7 cellular contexts compared by ENCODE assay signal in the genomic region with DNA sequence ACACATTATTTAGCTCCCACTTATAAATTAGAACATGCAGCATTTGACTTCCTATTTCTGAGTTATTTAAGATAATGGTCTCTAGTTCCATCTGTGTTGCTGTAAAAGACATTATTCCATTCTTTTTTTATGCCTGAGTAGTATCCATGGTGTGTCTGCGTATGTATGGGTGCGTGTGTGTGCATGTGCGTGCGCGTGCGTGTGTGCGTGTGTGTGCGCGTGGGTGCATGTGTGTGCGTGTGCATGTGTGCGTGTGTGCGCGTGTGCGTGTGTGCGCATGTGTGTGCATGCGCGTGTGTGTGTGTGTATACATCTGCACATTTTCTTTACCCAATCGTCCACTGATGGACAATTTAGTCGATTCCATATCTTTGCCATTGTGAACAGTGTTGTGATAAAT.
"Had no signal": no experiment of that assay in that cellular context is flagged by ENCODE, and none has a peak within 500 bp of the region (broad histone marks: within the 10 kb centered on the region; RNA-seq: fewer than 3 reads in every experiment).

No MANE protein-coding gene starts in this region.

- FAIRE-seq: G401.6, GM12891, GM12892, GM18507, GM19239 had no signal

- DNase-seq: GDM1, GF-D8 had no signal
